10 cellular contexts compared by ENCODE assay signal in the genomic region with DNA sequence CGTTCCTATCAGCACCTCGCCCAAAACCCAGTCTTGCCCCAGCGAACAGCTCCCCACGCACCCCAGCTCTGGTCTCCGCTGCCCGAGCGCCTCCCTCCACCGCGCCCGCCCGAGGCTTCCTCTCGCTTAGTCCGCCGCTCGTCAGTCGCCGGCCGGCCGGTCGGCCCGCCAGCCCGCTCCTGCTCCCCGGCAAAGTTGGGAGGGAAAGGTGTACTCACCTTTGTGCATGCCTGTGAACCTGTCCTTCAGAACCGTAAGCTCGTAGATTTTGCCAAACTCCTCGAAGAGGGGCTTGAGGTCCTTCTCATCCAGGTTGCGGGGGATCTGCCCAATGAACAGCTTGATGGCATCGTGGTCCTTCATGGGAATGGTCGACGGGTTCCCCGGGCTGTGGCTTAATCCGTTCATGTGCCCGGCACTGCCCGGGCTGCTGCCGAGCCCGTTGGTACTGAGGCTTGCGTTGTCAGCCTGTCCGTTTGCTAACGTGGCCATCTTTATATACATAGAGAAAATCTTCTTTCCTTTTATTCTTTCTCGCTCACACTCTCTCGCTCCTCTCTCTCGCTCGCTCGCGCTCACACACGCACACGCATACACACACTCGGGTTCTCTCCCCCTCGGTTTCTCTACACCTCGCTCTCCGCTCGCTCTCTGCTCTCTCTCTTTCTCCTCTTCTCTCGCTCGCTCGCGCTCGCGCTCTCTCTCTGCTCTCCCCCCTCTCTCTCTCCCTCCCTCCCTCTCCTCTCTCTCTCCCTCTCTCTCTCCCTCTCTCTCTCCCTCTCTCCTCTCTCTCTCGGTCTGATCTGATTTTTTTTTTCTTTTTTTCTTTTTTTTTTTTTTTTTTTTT. TPM values are rescaled to one million over a fixed set of nuclear protein-coding genes. Genes with fewer than 3 reads are reported as not detected.
DNase-seq lines count a peak whose midpoint lies in the region; ATAC-seq, FAIRE-seq and TF ChIP-seq lines count a peak whose summit lies in the region.
"Had no signal": no experiment of that assay in that cellular context is flagged by ENCODE, and none has a peak within 500 bp of the region (broad histone marks: within the 10 kb centered on the region; RNA-seq: fewer than 3 reads in every experiment).

A gene (minus strand): TSS at position 661 of the 847 bp plus-strand sequence.

- H3K9ac ChIP-seq in kidney (ENCODE audit: low read length in 2 of 2) (no peak within 1 kb of the TSS), stomach smooth muscle (ENCODE audit: low read length in 2 of 2) (no peak within 1 kb of the TSS)

- peak within 1 kb of the TSS; percentile 37 for H3K4me3 ChIP-seq in brain microvascular endothelial cell (ENCODE audit: low read depth, low read length)
- peak within 1 kb of the TSS; percentile 50 to 67 for H3K4me3 ChIP-seq in kidney (ENCODE audit: low read length in 2 of 2)
- H3K4me3 ChIP-seq in stomach smooth muscle (ENCODE audit: low read length in 2 of 2): peak within 1 kb of the TSS; percentile 67 to 78

- H3K36me3 ChIP-seq in brain microvascular endothelial cell (replicated peaks): no peaks in the 10 kb centered on the region
- H3K36me3 ChIP-seq in kidney (ENCODE audit: control insufficient read depth in 1 of 2, insufficient read depth in 2 of 2, low read length in 2 of 2): no peaks in the 10 kb centered on the region
- H3K36me3 ChIP-seq in stomach smooth muscle (ENCODE audit: control insufficient read depth in 2 of 2, insufficient read depth in 2 of 2, low read length in 2 of 2): no peaks in the 10 kb centered on the region

- intact Hi-C loops in kidney (cut with DNase I): no loop called here

- no peak for ATAC-seq in HG03565 (IDR thresholded peaks at IDR 0.05; ENCODE audit: unreplicated experiment)
- ATAC-seq in HG03045 (IDR thresholded peaks at IDR 0.05; ENCODE audit: unreplicated experiment): no peak

- TF ChIP-seq CTCF in brain microvascular endothelial cell (IDR thresholded peaks at IDR 0.05; ENCODE audit: low read depth, low read length, missing control alignments) (no peak), kidney (IDR thresholded peaks at IDR 0.05; ENCODE audit: borderline replicate concordance, extremely low read depth, insufficient read depth) (no peak)

- peak; percentile 54 for DNase-seq in DMS153 (lab: John Stamatoyannopoulos, UW)
- peak; percentile 40 for DNase-seq in NCI-H1694 treated with DMSO at 0.1 percent for 48 hours (lab: John Stamatoyannopoulos, UW)
- no peak for DNase-seq in brain microvascular endothelial cell
- no peak for DNase-seq in kidney
- DNase-seq in H54 (ENCODE audit: insufficient read length, low spot score): no peak

- FAIRE-seq in kidney (lab: Jason Lieb, UNC) (no peak), H54 (lab: Jason Lieb, UNC) (no peak)

- no peak for TF ChIP-seq POLR2A in H54 (IDR thresholded peaks at IDR 0.05; ENCODE audit: low read depth, low read length)

- peaks cover 42% of the 10 kb centered on the region for H3K27me3 ChIP-seq in brain microvascular endothelial cell (replicated peaks)
- peaks cover 37 to 48% of the 10 kb centered on the region in 2 donors for H3K27me3 ChIP-seq in stomach smooth muscle (ENCODE audit: control insufficient read depth in 1 of 2, insufficient read depth in 2 of 2, low read length in 2 of 2)

- H3K9me3 ChIP-seq in kidney (ENCODE audit: control insufficient read depth in 1 of 2, low read length in 2 of 2) (no peaks in the 10 kb centered on the region), stomach smooth muscle (ENCODE audit: control insufficient read depth in 2 of 2, low read length in 2 of 2) (no peaks in the 10 kb centered on the region)

- in situ Hi-C loops in brain microvascular endothelial cell (cut with HindIII; ENCODE audit: low pct_ligation_motif_present, low sequenced_read_pairs): no loop called here

- H3K27ac ChIP-seq in brain microvascular endothelial cell: no peak within 1 kb of the TSS
- no peak within 1 kb of the TSS for H3K27ac ChIP-seq in kidney (ENCODE audit: low read depth in 2 of 2, low read length in 2 of 2)
- no peak within 1 kb of the TSS for H3K27ac ChIP-seq in stomach smooth muscle (ENCODE audit: low read length)

- H3K4me1 ChIP-seq in kidney (ENCODE audit: control insufficient read depth in 1 of 2, insufficient read depth in 1 of 2, low read depth in 1 of 2, low read length in 2 of 2) (peaks cover 0 to 11% of the 10 kb centered on the region in 2 donors), stomach smooth muscle (ENCODE audit: control insufficient read depth, insufficient read depth, low read length) (peaks cover 14% of the 10 kb centered on the region)

RNA-seq across cellular contexts. Expression of the gene that starts here (rescaled TPM):
- total RNA-seq in kidney: 0.85 TPM
- polyA plus RNA-seq in kidney (ENCODE audit: insufficient read depth, low read depth, low replicate concordance): 1.5 TPM
- total RNA-seq: HT1080, pulmonary artery endothelial cell had no signal

Comparison
In these comparisons a context has a peak if more than half of its experiments do, and no peak if none do; other contexts are left out.
1. DNase-seq: peak in DMS153 (single experiment) and NCI-H1694 treated with DMSO at 0.1 percent for 48 hours (single experiment); none in brain microvascular endothelial cell (single experiment), kidney (single experiment) and H54 (single experiment).
2. Peak in every context shown above with its lines, with median percentiles within 50 percentile points of each other: H3K4me3 ChIP-seq.